ENCODE assay signal across 1 cellular context in the genomic region with DNA sequence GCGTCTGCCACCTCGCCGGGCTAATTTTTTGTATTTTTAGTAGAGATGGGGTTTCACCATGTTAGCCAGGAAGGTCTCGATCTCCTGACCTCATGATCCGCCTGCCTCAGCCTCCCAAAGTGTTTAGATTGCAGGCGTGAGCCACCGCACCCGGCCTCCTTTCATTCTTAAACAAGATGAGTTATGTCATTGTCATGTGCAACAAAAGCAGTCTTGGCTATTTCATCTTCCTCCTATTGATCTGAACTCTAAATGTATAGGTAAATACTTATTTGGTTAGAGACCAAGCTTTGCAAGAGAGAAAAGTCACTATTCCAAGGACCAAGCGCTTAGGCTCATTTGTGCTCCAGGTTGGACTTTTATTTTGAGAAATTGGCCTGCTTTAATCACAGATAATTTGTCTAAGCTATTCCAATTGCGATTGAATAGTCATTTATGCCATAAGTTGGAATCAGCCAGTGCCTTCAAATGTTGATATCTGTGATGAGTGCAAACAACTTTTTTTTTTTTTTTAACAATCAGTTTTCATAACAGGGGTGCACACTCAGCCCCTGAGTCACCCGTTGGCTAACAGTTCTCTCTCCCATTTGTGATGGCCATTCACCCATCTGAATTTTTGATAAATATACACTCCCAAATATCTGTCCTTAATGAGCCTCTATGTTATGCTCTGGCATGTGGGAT.
TF ChIP-seq lines count a peak whose summit lies in the region.

No MANE protein-coding gene starts in this region.

TF ChIP-seq in K562, 482 proteins besides CTCF, POLR2A, EP300 and RAD21:
- TF ChIP-seq, protein P1, sequence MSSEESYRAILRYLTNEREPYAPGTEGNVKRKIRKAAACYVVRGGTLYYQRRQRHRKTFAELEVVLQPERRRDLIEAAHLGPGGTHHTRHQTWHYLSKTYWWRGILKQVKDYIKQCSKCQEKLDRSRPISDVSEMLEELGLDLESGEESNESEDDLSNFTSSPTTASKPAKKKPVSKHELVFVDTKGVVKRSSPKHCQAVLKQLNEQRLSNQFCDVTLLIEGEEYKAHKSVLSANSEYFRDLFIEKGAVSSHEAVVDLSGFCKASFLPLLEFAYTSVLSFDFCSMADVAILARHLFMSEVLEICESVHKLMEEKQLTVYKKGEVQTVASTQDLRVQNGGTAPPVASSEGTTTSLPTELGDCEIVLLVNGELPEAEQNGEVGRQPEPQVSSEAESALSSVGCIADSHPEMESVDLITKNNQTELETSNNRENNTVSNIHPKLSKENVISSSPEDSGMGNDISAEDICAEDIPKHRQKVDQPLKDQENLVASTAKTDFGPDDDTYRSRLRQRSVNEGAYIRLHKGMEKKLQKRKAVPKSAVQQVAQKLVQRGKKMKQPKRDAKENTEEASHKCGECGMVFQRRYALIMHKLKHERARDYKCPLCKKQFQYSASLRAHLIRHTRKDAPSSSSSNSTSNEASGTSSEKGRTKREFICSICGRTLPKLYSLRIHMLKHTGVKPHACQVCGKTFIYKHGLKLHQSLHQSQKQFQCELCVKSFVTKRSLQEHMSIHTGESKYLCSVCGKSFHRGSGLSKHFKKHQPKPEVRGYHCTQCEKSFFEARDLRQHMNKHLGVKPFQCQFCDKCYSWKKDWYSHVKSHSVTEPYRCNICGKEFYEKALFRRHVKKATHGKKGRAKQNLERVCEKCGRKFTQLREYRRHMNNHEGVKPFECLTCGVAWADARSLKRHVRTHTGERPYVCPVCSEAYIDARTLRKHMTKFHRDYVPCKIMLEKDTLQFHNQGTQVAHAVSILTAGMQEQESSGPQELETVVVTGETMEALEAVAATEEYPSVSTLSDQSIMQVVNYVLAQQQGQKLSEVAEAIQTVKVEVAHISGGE (CRISPR knock-in tag; IDR thresholded peaks at IDR 0.05), result peak in 1 of 3 experiments; percentile 69; a peak in 1 of 6 replicates
- no peak for TF ChIP-seq ZNF408 (CRISPR knock-in tag; IDR thresholded peaks at IDR 0.05; ENCODE audit: low read depth)
- TF ChIP-seq, protein P2, sequence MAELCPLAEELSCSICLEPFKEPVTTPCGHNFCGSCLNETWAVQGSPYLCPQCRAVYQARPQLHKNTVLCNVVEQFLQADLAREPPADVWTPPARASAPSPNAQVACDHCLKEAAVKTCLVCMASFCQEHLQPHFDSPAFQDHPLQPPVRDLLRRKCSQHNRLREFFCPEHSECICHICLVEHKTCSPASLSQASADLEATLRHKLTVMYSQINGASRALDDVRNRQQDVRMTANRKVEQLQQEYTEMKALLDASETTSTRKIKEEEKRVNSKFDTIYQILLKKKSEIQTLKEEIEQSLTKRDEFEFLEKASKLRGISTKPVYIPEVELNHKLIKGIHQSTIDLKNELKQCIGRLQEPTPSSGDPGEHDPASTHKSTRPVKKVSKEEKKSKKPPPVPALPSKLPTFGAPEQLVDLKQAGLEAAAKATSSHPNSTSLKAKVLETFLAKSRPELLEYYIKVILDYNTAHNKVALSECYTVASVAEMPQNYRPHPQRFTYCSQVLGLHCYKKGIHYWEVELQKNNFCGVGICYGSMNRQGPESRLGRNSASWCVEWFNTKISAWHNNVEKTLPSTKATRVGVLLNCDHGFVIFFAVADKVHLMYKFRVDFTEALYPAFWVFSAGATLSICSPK (IDR thresholded peaks at IDR 0.05; ENCODE audit: borderline replicate concordance), result no peak
- TF ChIP-seq, protein P3, sequence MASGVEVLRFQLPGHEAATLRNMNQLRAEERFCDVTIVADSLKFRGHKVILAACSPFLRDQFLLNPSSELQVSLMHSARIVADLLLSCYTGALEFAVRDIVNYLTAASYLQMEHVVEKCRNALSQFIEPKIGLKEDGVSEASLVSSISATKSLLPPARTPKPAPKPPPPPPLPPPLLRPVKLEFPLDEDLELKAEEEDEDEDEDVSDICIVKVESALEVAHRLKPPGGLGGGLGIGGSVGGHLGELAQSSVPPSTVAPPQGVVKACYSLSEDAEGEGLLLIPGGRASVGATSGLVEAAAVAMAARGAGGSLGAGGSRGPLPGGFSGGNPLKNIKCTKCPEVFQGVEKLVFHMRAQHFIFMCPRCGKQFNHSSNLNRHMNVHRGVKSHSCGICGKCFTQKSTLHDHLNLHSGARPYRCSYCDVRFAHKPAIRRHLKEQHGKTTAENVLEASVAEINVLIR (CRISPR knock-in tag; IDR thresholded peaks at IDR 0.05), result no peak
- TF ChIP-seq, protein P4, sequence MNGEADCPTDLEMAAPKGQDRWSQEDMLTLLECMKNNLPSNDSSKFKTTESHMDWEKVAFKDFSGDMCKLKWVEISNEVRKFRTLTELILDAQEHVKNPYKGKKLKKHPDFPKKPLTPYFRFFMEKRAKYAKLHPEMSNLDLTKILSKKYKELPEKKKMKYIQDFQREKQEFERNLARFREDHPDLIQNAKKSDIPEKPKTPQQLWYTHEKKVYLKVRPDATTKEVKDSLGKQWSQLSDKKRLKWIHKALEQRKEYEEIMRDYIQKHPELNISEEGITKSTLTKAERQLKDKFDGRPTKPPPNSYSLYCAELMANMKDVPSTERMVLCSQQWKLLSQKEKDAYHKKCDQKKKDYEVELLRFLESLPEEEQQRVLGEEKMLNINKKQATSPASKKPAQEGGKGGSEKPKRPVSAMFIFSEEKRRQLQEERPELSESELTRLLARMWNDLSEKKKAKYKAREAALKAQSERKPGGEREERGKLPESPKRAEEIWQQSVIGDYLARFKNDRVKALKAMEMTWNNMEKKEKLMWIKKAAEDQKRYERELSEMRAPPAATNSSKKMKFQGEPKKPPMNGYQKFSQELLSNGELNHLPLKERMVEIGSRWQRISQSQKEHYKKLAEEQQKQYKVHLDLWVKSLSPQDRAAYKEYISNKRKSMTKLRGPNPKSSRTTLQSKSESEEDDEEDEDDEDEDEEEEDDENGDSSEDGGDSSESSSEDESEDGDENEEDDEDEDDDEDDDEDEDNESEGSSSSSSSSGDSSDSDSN (IDR thresholded peaks at IDR 0.05; ENCODE audit: borderline replicate concordance in 1 of 2, low read depth in 2 of 2, low read length in 2 of 2), result no peak
- TF ChIP-seq ATF7 (IDR thresholded peaks at IDR 0.05), result no peak
- TF ChIP-seq, protein P5, sequence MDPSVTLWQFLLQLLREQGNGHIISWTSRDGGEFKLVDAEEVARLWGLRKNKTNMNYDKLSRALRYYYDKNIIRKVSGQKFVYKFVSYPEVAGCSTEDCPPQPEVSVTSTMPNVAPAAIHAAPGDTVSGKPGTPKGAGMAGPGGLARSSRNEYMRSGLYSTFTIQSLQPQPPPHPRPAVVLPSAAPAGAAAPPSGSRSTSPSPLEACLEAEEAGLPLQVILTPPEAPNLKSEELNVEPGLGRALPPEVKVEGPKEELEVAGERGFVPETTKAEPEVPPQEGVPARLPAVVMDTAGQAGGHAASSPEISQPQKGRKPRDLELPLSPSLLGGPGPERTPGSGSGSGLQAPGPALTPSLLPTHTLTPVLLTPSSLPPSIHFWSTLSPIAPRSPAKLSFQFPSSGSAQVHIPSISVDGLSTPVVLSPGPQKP (CRISPR knock-in tag; IDR thresholded peaks at IDR 0.05), result no peak
- TF ChIP-seq EWSR1 (IDR thresholded peaks at IDR 0.05; ENCODE audit: borderline replicate concordance, low read depth, partially characterized antibody), result peak; percentile 46
- TF ChIP-seq ELF1 (tag; IDR thresholded peaks at IDR 0.05), result no peak
- TF ChIP-seq, protein P6, sequence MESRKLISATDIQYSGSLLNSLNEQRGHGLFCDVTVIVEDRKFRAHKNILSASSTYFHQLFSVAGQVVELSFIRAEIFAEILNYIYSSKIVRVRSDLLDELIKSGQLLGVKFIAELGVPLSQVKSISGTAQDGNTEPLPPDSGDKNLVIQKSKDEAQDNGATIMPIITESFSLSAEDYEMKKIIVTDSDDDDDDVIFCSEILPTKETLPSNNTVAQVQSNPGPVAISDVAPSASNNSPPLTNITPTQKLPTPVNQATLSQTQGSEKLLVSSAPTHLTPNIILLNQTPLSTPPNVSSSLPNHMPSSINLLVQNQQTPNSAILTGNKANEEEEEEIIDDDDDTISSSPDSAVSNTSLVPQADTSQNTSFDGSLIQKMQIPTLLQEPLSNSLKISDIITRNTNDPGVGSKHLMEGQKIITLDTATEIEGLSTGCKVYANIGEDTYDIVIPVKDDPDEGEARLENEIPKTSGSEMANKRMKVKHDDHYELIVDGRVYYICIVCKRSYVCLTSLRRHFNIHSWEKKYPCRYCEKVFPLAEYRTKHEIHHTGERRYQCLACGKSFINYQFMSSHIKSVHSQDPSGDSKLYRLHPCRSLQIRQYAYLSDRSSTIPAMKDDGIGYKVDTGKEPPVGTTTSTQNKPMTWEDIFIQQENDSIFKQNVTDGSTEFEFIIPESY (CRISPR knock-in tag; IDR thresholded peaks at IDR 0.05), result no peak
TF ChIP-seq in K562: peak in this region for 2.
